In the genomic region with DNA sequence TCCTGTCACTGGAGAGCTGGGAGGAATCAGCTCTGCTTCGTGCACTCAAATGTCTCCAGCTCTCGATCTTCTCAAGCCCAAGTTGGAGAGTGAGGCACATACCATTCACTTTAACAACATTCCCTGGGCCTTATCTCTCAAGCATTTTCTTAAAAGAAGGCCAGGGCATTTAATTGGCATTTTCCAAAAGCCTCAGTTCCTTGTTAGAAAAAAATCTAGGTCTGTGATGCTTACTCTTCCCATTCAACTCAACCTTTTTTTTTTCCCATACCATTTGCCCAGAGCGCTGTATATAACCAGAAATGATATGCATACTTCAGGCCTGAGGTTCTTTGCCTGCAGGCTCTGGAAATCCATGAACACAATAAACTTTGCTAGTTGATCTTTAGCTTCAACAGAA, we compare ENCODE assay signal across 26 cellular contexts. TPM values are rescaled to one million over a fixed set of nuclear protein-coding genes. Genes with fewer than 3 reads are reported as not detected.
DNase-seq lines count a peak whose midpoint lies in the region; ATAC-seq, FAIRE-seq and TF ChIP-seq lines count a peak whose summit lies in the region.
"Had no signal": no experiment of that assay in that cellular context is flagged by ENCODE, and none has a peak within 500 bp of the region (broad histone marks: within the 10 kb centered on the region; RNA-seq: fewer than 3 reads in every experiment).

No MANE protein-coding gene starts in this region.

- H2AK5ac ChIP-seq in trophoblast cell (ENCODE audit: low read length): no peak overlapping the region

- H4K20me1 ChIP-seq in KMS-11 (ENCODE audit: insufficient read depth) (no peaks in the 10 kb centered on the region), OCI-LY7 (ENCODE audit: insufficient read depth, low read length) (no peaks in the 10 kb centered on the region), keratinocyte (ENCODE audit: control insufficient read depth, extremely low read depth, insufficient read depth, low read length) (no peaks in the 10 kb centered on the region), hepatocyte (ENCODE audit: insufficient read depth, poor library complexity, severe bottlenecking) (no peaks in the 10 kb centered on the region)
- H4K20me1 ChIP-seq: BLaER1 treated with 17β-estradiol and CSF1 and Interleukin-3, amounts not matched to agents 10 nM and 100 nM had no signal

- no peak overlapping the region for H3K23ac ChIP-seq in trophoblast cell (ENCODE audit: low read length)

- no peak overlapping the region for H4K8ac ChIP-seq in trophoblast cell (ENCODE audit: low read depth, low read length)

- TF ChIP-seq POLR2A in ovary (IDR thresholded peaks at IDR 0.05): no peak

- H3K9ac ChIP-seq in KMS-11 (peak overlapping the region; percentile 13; the same call in 1 of the 2 replicates), keratinocyte (ENCODE audit: control insufficient read depth, extremely low read depth, insufficient read depth, low read length) (no peak overlapping the region), trophoblast cell (ENCODE audit: low read length) (no peak overlapping the region)
- H3K9ac ChIP-seq: BLaER1 treated with 17β-estradiol and CSF1 and Interleukin-3, amounts not matched to agents 10 nM and 100 nM had no signal

- H2AFZ ChIP-seq in KMS-11 (ENCODE audit: low read depth) (no peak overlapping the region), OCI-LY7 (ENCODE audit: low read length) (no peak overlapping the region), keratinocyte (ENCODE audit: control insufficient read depth, low read length) (no peak overlapping the region), trophoblast cell (ENCODE audit: insufficient read depth, low read length, poor library complexity) (no peak overlapping the region), hepatocyte (no peak overlapping the region)

- H3K4ac ChIP-seq in trophoblast cell (ENCODE audit: low read depth, low read length): no peak overlapping the region

- H3K79me1 ChIP-seq in trophoblast cell (ENCODE audit: low read length): no peaks in the 10 kb centered on the region

- H3K4me3 ChIP-seq in KMS-11 (IDR thresholded peaks at IDR 0.05; ENCODE audit: insufficient read depth, low read depth, low read length): no peak overlapping the region
- no peak overlapping the region for H3K4me3 ChIP-seq in OCI-LY7 (ENCODE audit: low read depth, low read length, poor library complexity, severe bottlenecking)
- H3K4me3 ChIP-seq in keratinocyte (ENCODE audit: control insufficient read depth in 2 of 3, extremely low read depth in 1 of 3, insufficient read depth in 2 of 3, low read depth in 1 of 3, low read length in 3 of 3): no peak overlapping the region
- H3K4me3 ChIP-seq in trophoblast cell (ENCODE audit: low read depth, low read length): no peak overlapping the region
- no peak overlapping the region for H3K4me3 ChIP-seq in hepatocyte
- no peak overlapping the region for H3K4me3 ChIP-seq in ovary
- H3K4me3 ChIP-seq: A549; BLaER1 treated with 17β-estradiol and CSF1 and Interleukin-3, amounts not matched to agents 10 nM and 100 nM; GM12878; HAP-1 had no signal

- no peak for TF ChIP-seq EP300 in ovary (IDR thresholded peaks at IDR 0.05)

- BruUV-seq in OCI-LY7 (replicated peaks; lab: Mats Ljungman, UMichigan): no TSS peak

- CTCF ChIA-PET in OCI-LY7 (lab: Charles Lee; ENCODE audit: unreplicated experiment): no interaction called here

- H3K4me1 ChIP-seq in KMS-11 (ENCODE audit: low read depth, poor library complexity, severe bottlenecking) (peaks cover 99% of the 10 kb centered on the region), OCI-LY7 (ENCODE audit: insufficient read depth, low read length, poor library complexity, severe bottlenecking) (peaks cover 73% of the 10 kb centered on the region), keratinocyte (ENCODE audit: control insufficient read depth, extremely low read depth, insufficient read depth, low read length) (peaks cover 9% of the 10 kb centered on the region), trophoblast cell (ENCODE audit: control insufficient read depth in 1 of 2, insufficient read depth in 2 of 2, low read length in 2 of 2) (peaks cover 0 to 6% of the 10 kb centered on the region in 2 experiments), hepatocyte (ENCODE audit: insufficient read depth) (peaks cover 15% of the 10 kb centered on the region), ovary (ENCODE audit: insufficient read depth) (no peaks in the 10 kb centered on the region)
- H3K4me1 ChIP-seq: HAP-1 had no signal

- H2BK12ac ChIP-seq in trophoblast cell (ENCODE audit: low read length): no peak overlapping the region

- no peak overlapping the region for H4K91ac ChIP-seq in trophoblast cell (ENCODE audit: low read depth, low read length)

- no peak overlapping the region for H4K12ac ChIP-seq in trophoblast cell (ENCODE audit: low read depth, low read length)

- H3K36me3 ChIP-seq in KMS-11 (ENCODE audit: insufficient read depth): no peaks in the 10 kb centered on the region
- no peaks in the 10 kb centered on the region for H3K36me3 ChIP-seq in OCI-LY7 (ENCODE audit: insufficient read depth, low read length)
- no peaks in the 10 kb centered on the region for H3K36me3 ChIP-seq in keratinocyte (ENCODE audit: control insufficient read depth in 2 of 2, extremely low read depth in 1 of 2, insufficient read depth in 2 of 2, low read length in 2 of 2)
- H3K36me3 ChIP-seq in trophoblast cell (ENCODE audit: control insufficient read depth in 1 of 2, insufficient read depth in 2 of 2, low read length in 2 of 2): no peaks in the 10 kb centered on the region
- H3K36me3 ChIP-seq in hepatocyte (replicated peaks; ENCODE audit: insufficient read depth, low read depth): no peaks in the 10 kb centered on the region
- no peaks in the 10 kb centered on the region for H3K36me3 ChIP-seq in ovary
- H3K36me3 ChIP-seq: BE2C; BLaER1 treated with 17β-estradiol and CSF1 and Interleukin-3, amounts not matched to agents 10 nM and 100 nM; HAP-1 had no signal

- peak; percentile 26 for FAIRE-seq in keratinocyte (lab: Jason Lieb, UNC)
- FAIRE-seq: A549, D721Med, GM12878, H54 had no signal

- H3K27ac ChIP-seq in KMS-11 (peak overlapping the region; percentile 96), OCI-LY7 (ENCODE audit: low read depth, low read length, poor library complexity, severe bottlenecking) (peak overlapping the region; percentile 16), keratinocyte (ENCODE audit: control insufficient read depth, insufficient read depth, low read length) (no peak overlapping the region), trophoblast cell (ENCODE audit: low read depth, low read length) (no peak overlapping the region), hepatocyte (no peak overlapping the region), ovary (no peak overlapping the region)
- H3K27ac ChIP-seq: A549; BLaER1 treated with 17β-estradiol and CSF1 and Interleukin-3, amounts not matched to agents 10 nM and 100 nM had no signal

- no peaks in the 10 kb centered on the region for H3K9me2 ChIP-seq in OCI-LY7 (ENCODE audit: insufficient read depth, low read length)
- no peaks in the 10 kb centered on the region for H3K9me2 ChIP-seq in hepatocyte (replicated peaks; ENCODE audit: insufficient read depth)

- no peak overlapping the region for H2BK120ac ChIP-seq in trophoblast cell (ENCODE audit: insufficient read depth, low read length, poor library complexity)

- H3K9me1 ChIP-seq in keratinocyte (ENCODE audit: control insufficient read depth, extremely low read depth, insufficient read depth, low read length): no peaks in the 10 kb centered on the region

- no peak for ATAC-seq in GM21619 (IDR thresholded peaks at IDR 0.05; ENCODE audit: unreplicated experiment)
- ATAC-seq: A549, GM12878 had no signal

- dilution Hi-C loops in keratinocyte (cut with MboI; ENCODE audit: extremely low pct_ligation_motif_present, low sequenced_read_pairs): no loop called here

- no peak overlapping the region for H3K18ac ChIP-seq in trophoblast cell (ENCODE audit: low read length)

- H3K9me3 ChIP-seq in OCI-LY7 (ENCODE audit: low read length) (no peaks in the 10 kb centered on the region), keratinocyte (ENCODE audit: control insufficient read depth, low read depth, low read length) (no peaks in the 10 kb centered on the region), trophoblast cell (ENCODE audit: insufficient read depth, low read depth, low read length) (no peaks in the 10 kb centered on the region), hepatocyte (ENCODE audit: low read depth) (no peaks in the 10 kb centered on the region), ovary (no peaks in the 10 kb centered on the region)
- H3K9me3 ChIP-seq: A549; BE2C; BLaER1 treated with 17β-estradiol and CSF1 and Interleukin-3, amounts not matched to agents 10 nM and 100 nM; HAP-1 had no signal

- H3K79me2 ChIP-seq in KMS-11 (ENCODE audit: insufficient read depth, low read depth): peaks cover 83% of the 10 kb centered on the region
- H3K79me2 ChIP-seq in OCI-LY7 (ENCODE audit: insufficient read depth, low read depth, low read length): no peaks in the 10 kb centered on the region
- no peaks in the 10 kb centered on the region for H3K79me2 ChIP-seq in keratinocyte (ENCODE audit: control insufficient read depth, insufficient read depth, low read length)
- H3K79me2 ChIP-seq in trophoblast cell (ENCODE audit: control insufficient read depth, insufficient read depth, low read length, poor library complexity): no peaks in the 10 kb centered on the region
- no peaks in the 10 kb centered on the region for H3K79me2 ChIP-seq in hepatocyte

- DNase-seq in OCI-LY7 (ENCODE audit: low spot score) (no peak), keratinocyte (ENCODE audit: low read depth, low spot score) (no peak), trophoblast cell (peak; percentile 52 to 84), hepatocyte (ENCODE audit: low spot score) (no peak), HPDE6-E6E7 (ENCODE audit: extremely low spot score) (no peak), ovary (no peak)
- DNase-seq: 8988T; ACHN; AML-193; BE2C; CD4-positive, alpha-beta T cell; CD8-positive, alpha-beta memory T cell; DMS 273 treated with DMSO at 0.1 percent for 48 hours; DMS79; EL; GDM1; GOT3; HFFc6 had no signal

- TF ChIP-seq CTCF in KMS-11 (conservative IDR thresholded peaks at IDR 0.05; ENCODE audit: low read depth, low read length): no peak
- TF ChIP-seq CTCF in OCI-LY7 (conservative IDR thresholded peaks at IDR 0.05; ENCODE audit: low read length): no peak
- no peak for TF ChIP-seq CTCF in keratinocyte (optimal IDR thresholded peaks at IDR 0.05 in 1 of 3, IDR thresholded peaks at IDR 0.05 in 1 of 3, conservative IDR thresholded peaks at IDR 0.05 in 1 of 3; ENCODE audit: extremely low read depth in 1 of 3, insufficient read depth in 2 of 3, low read length in 3 of 3)
- no peak for TF ChIP-seq CTCF in hepatocyte (IDR thresholded peaks at IDR 0.05; ENCODE audit: poor library complexity)
- TF ChIP-seq CTCF in ovary (IDR thresholded peaks at IDR 0.05): no peak

- no peak overlapping the region for H2BK5ac ChIP-seq in trophoblast cell (ENCODE audit: low read depth, low read length, poor library complexity)

- POLR2A ChIA-PET in OCI-LY7 (lab: Charles Lee): interaction anchor here (0.5 to 10.2 kb wide), 8 partner anchors 7 to 55 kb away, joined by 3 to 210 read pairs (median 4); partner anchors contain the start of gene PRKD3

- WGBS in trophoblast cell (ENCODE audit: extremely low coverage, insufficient coverage, insufficient read length): no CpG with 5 or more reads among the region's 3 CpGs
- 62% methylated on average over 3 of the region's 3 CpGs for WGBS in hepatocyte (ENCODE audit: low lambda C conversion rate, missing lambda C conversion rate)
- WGBS in ovary, 3 donors: 78 to 87% (median 82%) methylated on average over 3 of the region's 3 CpGs

- intact Hi-C loops in OCI-LY7 (cut with micrococcal nuclease; ENCODE audit: unreplicated experiment): loop anchor here (2.0 kb wide), 1 partner anchor 22 kb away; no protein-coding TSS in a partner anchor
- intact Hi-C loops in ovary (cut with DNase I): no loop called here

- no peak overlapping the region for H3K14ac ChIP-seq in trophoblast cell (ENCODE audit: low read length)

- H3K27me3 ChIP-seq in KMS-11 (ENCODE audit: insufficient read depth, low read depth) (no peaks in the 10 kb centered on the region), keratinocyte (ENCODE audit: control insufficient read depth, extremely low read depth, insufficient read depth, low read length) (no peaks in the 10 kb centered on the region), trophoblast cell (ENCODE audit: insufficient read depth, low read length) (no peaks in the 10 kb centered on the region), hepatocyte (no peaks in the 10 kb centered on the region), ovary (no peaks in the 10 kb centered on the region)
- H3K27me3 ChIP-seq: BE2C; BLaER1 treated with 17β-estradiol and CSF1 and Interleukin-3, amounts not matched to agents 10 nM and 100 nM had no signal

- H3K4me2 ChIP-seq in KMS-11: peak overlapping the region; percentile 96
- peak overlapping the region; percentile 70; the same call in 1 of the 2 replicates for H3K4me2 ChIP-seq in OCI-LY7 (ENCODE audit: low read length)
- no peak overlapping the region for H3K4me2 ChIP-seq in keratinocyte (ENCODE audit: control insufficient read depth, extremely low read depth, insufficient read depth, low read depth, low read length)
- H3K4me2 ChIP-seq in trophoblast cell (ENCODE audit: low read length): no peak overlapping the region
- no peak overlapping the region for H3K4me2 ChIP-seq in hepatocyte
- H3K4me2 ChIP-seq: A549; BLaER1 treated with 17β-estradiol and CSF1 and Interleukin-3, amounts not matched to agents 10 nM and 100 nM had no signal

RNA-seq across cellular contexts. Expression of gene QPCT, which starts 10.1 kb away (rescaled TPM):
- 3.5 and 8.2 TPM in 2 replicates for total RNA-seq in OCI-LY7 (2014; rRNA removed; shearing (Covaris generic))
- total RNA-seq in OCI-LY7 (2022) (42.9 and 52.6 TPM in 2 replicates), hepatocyte (2.0 TPM in 1 of 2 replicates, not detected in the other), ovary (1 to 10 TPM in 4 of 7 donors, under 1 TPM in 3; 0.35 to 3.3 (median 1.1) TPM)
- polyA plus RNA-seq in keratinocyte (11.6 to 26.2 TPM (median 11.7 TPM) in 3 replicates), hepatocyte (0.36 and 0.81 TPM in 2 replicates), ovary (10 to 100 TPM in 1 of 2 donors, 1 to 10 TPM in 1; 1.5 to 17.7 TPM)
- 25.3 TPM for polyA plus RNA-seq in keratinocyte (2011; ENCODE audit: low read depth)
- 13.9 and 25.5 TPM in 2 replicates for polyA plus RNA-seq in keratinocyte (2011; cell fraction: cytosol; rRNA removed)
- 32.5 and 33.5 TPM in 2 replicates for polyA plus RNA-seq in keratinocyte (2011; cell fraction: nucleus; rRNA removed)
- 8.1 and 35.4 TPM in 2 replicates for polyA plus RNA-seq in keratinocyte (2012; ENCODE audit: low replicate concordance)
- polyA minus RNA-seq in keratinocyte: 14.4 to 23.7 TPM (median 18.5 TPM) in 3 replicates
- 25.1 TPM for polyA minus RNA-seq in keratinocyte (2011; cell fraction: cytosol; rRNA and poly(A)+ RNA removed)
- polyA minus RNA-seq in keratinocyte (2011; cell fraction: nucleus; rRNA and poly(A)+ RNA removed): 12.8 and 16.4 TPM in 2 replicates
- 13.0 and 13.9 TPM in 2 replicates for polyA plus RNA-seq in trophoblast cell (2013)

RNA-seq across cellular contexts. Expression of gene PRKD3, which starts 29.9 kb away (rescaled TPM):
- 63.2 and 74.3 TPM in 2 replicates for total RNA-seq in OCI-LY7 (2014; rRNA removed; shearing (Covaris generic))
- total RNA-seq in OCI-LY7 (2022) (174 and 185 TPM in 2 replicates), hepatocyte (35.9 and 36.4 TPM in 2 replicates), ovary (10 to 100 TPM; 30.4 to 48.8 (median 43.7) TPM)
- polyA plus RNA-seq in keratinocyte (17.6 to 25.4 TPM (median 19.9 TPM) in 3 replicates), hepatocyte (17.3 and 20.7 TPM in 2 replicates), ovary (10 to 100 TPM; 13.7 to 20.6 TPM)
- 6.0 TPM for polyA plus RNA-seq in keratinocyte (2011; ENCODE audit: low read depth)
- polyA plus RNA-seq in keratinocyte (2011; cell fraction: cytosol; rRNA removed): 12.5 and 21.0 TPM in 2 replicates
- polyA plus RNA-seq in keratinocyte (2011; cell fraction: nucleus; rRNA removed): 21.9 and 22.6 TPM in 2 replicates
- polyA plus RNA-seq in keratinocyte (2012; ENCODE audit: low replicate concordance): 8.5 and 15.4 TPM in 2 replicates
- 11.3 to 40.5 TPM (median 27.2 TPM) in 3 replicates for polyA minus RNA-seq in keratinocyte
- 15.7 TPM for polyA minus RNA-seq in keratinocyte (2011; cell fraction: cytosol; rRNA and poly(A)+ RNA removed)
- 23.0 and 37.9 TPM in 2 replicates for polyA minus RNA-seq in keratinocyte (2011; cell fraction: nucleus; rRNA and poly(A)+ RNA removed)
- polyA plus RNA-seq in trophoblast cell (2013): 20.2 and 21.7 TPM in 2 replicates

Comparison
In these comparisons a context has a peak if more than half of its experiments do, and no peak if none do; other contexts are left out.
1. H3K27ac ChIP-seq: peak in KMS-11 (single experiment) and OCI-LY7 (single experiment); none in keratinocyte (single experiment), trophoblast cell (single experiment), hepatocyte (single experiment) and ovary (0 of 2).
2. H3K4me2 ChIP-seq: peak in KMS-11 (single experiment) and OCI-LY7 (single experiment); none in keratinocyte (single experiment), trophoblast cell (single experiment) and hepatocyte (single experiment).
3. DNase-seq: peak in trophoblast cell (2 of 2); none in OCI-LY7 (single experiment), keratinocyte (single experiment), hepatocyte (single experiment), HPDE6-E6E7 (single experiment) and ovary (0 of 5).